In genomic region chr11:68837583-68838571, GRCh38 we compare ENCODE assay signal across 9 cellular contexts. TPM values are rescaled to one million over a fixed set of nuclear protein-coding genes. Genes with fewer than 3 reads are reported as not detected.
DNase-seq lines count a peak whose midpoint lies in the region; ATAC-seq and TF ChIP-seq lines count a peak whose summit lies in the region.
"Had no signal": no experiment of that assay in that cellular context is flagged by ENCODE, and none has a peak within 500 bp of the region (broad histone marks: within the 10 kb centered on the region; RNA-seq: fewer than 3 reads in every experiment).

No MANE protein-coding gene starts in this region.

- peak overlapping the region; percentile 62 for H3K27ac Mint-ChIP-seq in T-helper 1 cell treated with Interleukin-12 subunit alpha and Interleukin-12 subunit beta and Interleukin-4 antibody, amounts not matched to agents 30 μg/mL and 1 μg/mL, for 36 hours
- H3K27ac Mint-ChIP-seq in activated T-helper 17 cell treated with anti-CD3 and anti-CD28 coated beads, Interleukin-2, amount 50 U/mL, for 72 hours: peak overlapping the region; percentile 73

- no peak for TF ChIP-seq CTCF in suprapubic skin (IDR thresholded peaks at IDR 0.05)

- H3K4me3 Mint-ChIP-seq in T-helper 1 cell treated with Interleukin-12 subunit alpha and Interleukin-12 subunit beta and Interleukin-4 antibody, amounts not matched to agents 30 μg/mL and 1 μg/mL, for 36 hours: peak overlapping the region; percentile 30
- peak overlapping the region; percentile 83 for H3K4me3 Mint-ChIP-seq in activated T-helper 17 cell treated with anti-CD3 and anti-CD28 coated beads, Interleukin-2, amount 50 U/mL, for 72 hours

- H3K36me3 ChIP-seq in suprapubic skin: no peaks in the 10 kb centered on the region
- H3K36me3 ChIP-seq: cardiac muscle cell had no signal

- TF ChIP-seq EP300 in suprapubic skin (IDR thresholded peaks at IDR 0.05): no peak

- H3K4me1 ChIP-seq in suprapubic skin: peaks cover 86% of the 10 kb centered on the region

- ATAC-seq in activated T-helper 17 cell treated with anti-CD3 and anti-CD28 coated beads, Interleukin-2, amount 50 U/mL, for 72 hours (replicated peaks): no peak
- ATAC-seq in left lobe of liver (peak; percentile 5), HG03175 (IDR thresholded peaks at IDR 0.05; ENCODE audit: unreplicated experiment) (no peak), GM19455 (IDR thresholded peaks at IDR 0.05; ENCODE audit: unreplicated experiment) (no peak), HG02798 (IDR thresholded peaks at IDR 0.05; ENCODE audit: poor library complexity, unreplicated experiment) (no peak)

- no peaks in the 10 kb centered on the region for H3K27me3 ChIP-seq in suprapubic skin

- H3K27ac ChIP-seq in suprapubic skin: peak overlapping the region; percentile 94

- peaks cover 2% of the 10 kb centered on the region for H3K27me3 Mint-ChIP-seq in T-helper 1 cell treated with Interleukin-12 subunit alpha and Interleukin-12 subunit beta and Interleukin-4 antibody, amounts not matched to agents 30 μg/mL and 1 μg/mL, for 36 hours (ENCODE audit: low read depth)
- H3K27me3 Mint-ChIP-seq in activated T-helper 17 cell treated with anti-CD3 and anti-CD28 coated beads, Interleukin-2, amount 50 U/mL, for 72 hours: no peaks in the 10 kb centered on the region

- no peaks in the 10 kb centered on the region for H3K9me3 Mint-ChIP-seq in T-helper 1 cell treated with Interleukin-12 subunit alpha and Interleukin-12 subunit beta and Interleukin-4 antibody, amounts not matched to agents 30 μg/mL and 1 μg/mL, for 36 hours
- no peaks in the 10 kb centered on the region for H3K9me3 Mint-ChIP-seq in activated T-helper 17 cell treated with anti-CD3 and anti-CD28 coated beads, Interleukin-2, amount 50 U/mL, for 72 hours

- DNase-seq in T-helper 1 cell (no peak), left lobe of liver (ENCODE audit: low spot score) (peak; percentile 80), suprapubic skin (ENCODE audit: low spot score in 2 of 2) (no peak)

- no peak for TF ChIP-seq POLR2A in suprapubic skin (IDR thresholded peaks at IDR 0.05)

- WGBS in suprapubic skin: 78% methylated on average over 17 of the region's 17 CpGs

- peaks cover 29% of the 10 kb centered on the region for H3K4me1 Mint-ChIP-seq in T-helper 1 cell treated with Interleukin-12 subunit alpha and Interleukin-12 subunit beta and Interleukin-4 antibody, amounts not matched to agents 30 μg/mL and 1 μg/mL, for 36 hours (ENCODE audit: low read depth)
- peaks cover 6% of the 10 kb centered on the region for H3K4me1 Mint-ChIP-seq in activated T-helper 17 cell treated with anti-CD3 and anti-CD28 coated beads, Interleukin-2, amount 50 U/mL, for 72 hours

- H3K9me3 ChIP-seq in suprapubic skin: no peaks in the 10 kb centered on the region

- peak overlapping the region; percentile 93 for H3K4me3 ChIP-seq in suprapubic skin

- peaks cover 3% of the 10 kb centered on the region for H3K36me3 Mint-ChIP-seq in T-helper 1 cell treated with Interleukin-12 subunit alpha and Interleukin-12 subunit beta and Interleukin-4 antibody, amounts not matched to agents 30 μg/mL and 1 μg/mL, for 36 hours (ENCODE audit: low read depth)
- no peaks in the 10 kb centered on the region for H3K36me3 Mint-ChIP-seq in activated T-helper 17 cell treated with anti-CD3 and anti-CD28 coated beads, Interleukin-2, amount 50 U/mL, for 72 hours (ENCODE audit: low read depth)

RNA-seq across cellular contexts. Expression of gene CPT1A, which starts 3.8 kb away (rescaled TPM):
- 10 to 100 TPM; 12.9 to 45.0 TPM for total RNA-seq in activated T-helper 17 cell treated with anti-CD3 and anti-CD28 coated beads, Interleukin-2, amount 50 U/mL, for 72 hours
- 56.6 TPM for total RNA-seq in left lobe of liver
- total RNA-seq in suprapubic skin: 100 to 1,000 TPM in 1 of 4 donors, 10 to 100 TPM in 3; 18.5 to 125 (median 38.3) TPM
